In the genomic region with DNA sequence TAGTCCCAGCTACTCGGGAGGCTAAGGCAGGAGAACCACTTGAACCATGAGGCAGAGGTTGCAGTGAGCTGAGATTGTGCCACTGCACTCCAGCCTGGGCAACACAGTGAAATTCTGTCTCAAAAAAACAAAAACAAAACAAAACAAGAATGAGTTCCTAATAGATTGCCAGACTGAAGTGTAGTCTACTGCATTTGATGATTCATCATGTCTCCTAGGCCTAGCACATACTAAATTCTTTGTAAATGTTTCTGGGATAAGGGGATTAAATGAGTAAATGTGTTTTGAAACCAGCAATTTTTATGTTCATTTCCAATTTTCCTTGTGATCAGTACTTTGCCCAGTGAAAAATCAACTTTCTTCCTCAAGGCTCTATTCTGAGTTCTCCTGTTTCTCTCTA, we compare ENCODE assay signal across 15 cellular contexts. TPM values are rescaled to one million over a fixed set of nuclear protein-coding genes. Genes with fewer than 3 reads are reported as not detected.
A peak's percentile ranks its signal among the peaks of the same experiment; 100 is the strongest.
DNase-seq lines count a peak whose midpoint lies in the region; ATAC-seq and TF ChIP-seq lines count a peak whose summit lies in the region.
"Had no signal": no experiment of that assay in that cellular context is flagged by ENCODE, and none has a peak within 500 bp of the region (broad histone marks: within the 10 kb centered on the region; RNA-seq: fewer than 3 reads in every experiment).

No MANE protein-coding gene starts in this region.

- H3K79me1 ChIP-seq in mesenchymal stem cell (replicated peaks; ENCODE audit: low read length, poor library complexity, severe bottlenecking) = no peaks in the 10 kb centered on the region

- H2AFZ ChIP-seq in mesenchymal stem cell (ENCODE audit: low read depth, low read length) = no peak overlapping the region

- no peak overlapping the region for H2BK120ac ChIP-seq in mesenchymal stem cell (ENCODE audit: low read depth, low read length)

- TF ChIP-seq CTCF in AG10803 (conservative IDR thresholded peaks at IDR 0.05; ENCODE audit: low read length) (no peak), choroid plexus epithelial cell (conservative IDR thresholded peaks at IDR 0.05; ENCODE audit: low read depth, low read length) (no peak), gastrocnemius medialis (IDR thresholded peaks at IDR 0.05 in 4 of 5, conservative IDR thresholded peaks at IDR 0.05 in 1 of 5) (no peak)

- TF ChIP-seq POLR2A in gastrocnemius medialis (IDR thresholded peaks at IDR 0.05) = no peak

- no peak overlapping the region for H3K27ac ChIP-seq in mesenchymal stem cell (ENCODE audit: low read length, poor library complexity, severe bottlenecking)
- no peak overlapping the region for H3K27ac ChIP-seq in gastrocnemius medialis
- H3K27ac ChIP-seq: prostate gland had no signal

- H3K14ac ChIP-seq in mesenchymal stem cell (ENCODE audit: low read length in 2 of 2) = no peak overlapping the region

- H3K9me3 ChIP-seq in mesenchymal stem cell (ENCODE audit: control insufficient read depth, low read length) (no peaks in the 10 kb centered on the region), gastrocnemius medialis (no peaks in the 10 kb centered on the region)
- H3K9me3 ChIP-seq: prostate gland had no signal

- 90% methylated on average over 1 of the region's 1 CpG for WGBS in mesenchymal stem cell

- peak overlapping the region; percentile 74 for H3K9ac ChIP-seq in mesenchymal stem cell (ENCODE audit: low read length)

- H3K27me3 ChIP-seq in mesenchymal stem cell (ENCODE audit: control insufficient read depth in 1 of 2, insufficient read depth in 1 of 2, low read length in 2 of 2) = peaks cover 0 to 3% of the 10 kb centered on the region in 2 experiments
- H3K27me3 ChIP-seq in gastrocnemius medialis = no peaks in the 10 kb centered on the region

- intact Hi-C loops in gastrocnemius medialis (cut with DNase I; ENCODE audit: low total_unique reads) = loop anchor here (5.0 to 10.0 kb wide), 3 partner anchors 182 to 381 kb away; a partner anchor contains a TSS

- H3K4ac ChIP-seq in mesenchymal stem cell (ENCODE audit: low read depth in 1 of 2, low read length in 2 of 2) = no peak overlapping the region

- ATAC-seq in GM18868 (IDR thresholded peaks at IDR 0.05; ENCODE audit: unreplicated experiment) = no peak
- ATAC-seq in GM19351 (IDR thresholded peaks at IDR 0.05; ENCODE audit: unreplicated experiment) = no peak
- no peak for ATAC-seq in gastrocnemius medialis
- ATAC-seq: activated T-cell treated with anti-CD3 and anti-CD28 coated beads, Interleukin-2, amount 50 U/mL, for 72 hours; left ventricle myocardium superior had no signal

- no peak overlapping the region for H3K4me2 ChIP-seq in mesenchymal stem cell (ENCODE audit: low read length, poor library complexity, severe bottlenecking)

- H2BK15ac ChIP-seq in mesenchymal stem cell (ENCODE audit: low read depth, poor library complexity, severe bottlenecking) = no peak overlapping the region

- in situ Hi-C loops in gastrocnemius medialis (cut with MboI; ENCODE audit: low sequenced_read_pairs in 4 of 4) = loop anchor here in 1 of 4 donors (10.0 kb wide), 1 partner anchor 121 kb away; no protein-coding TSS in a partner anchor

- H2AK5ac ChIP-seq in mesenchymal stem cell (ENCODE audit: low read length, severe bottlenecking) = no peak overlapping the region

- no peak overlapping the region for H2BK5ac ChIP-seq in mesenchymal stem cell (ENCODE audit: low read depth, low read length, poor library complexity, severe bottlenecking)

- no peak overlapping the region for H2BK12ac ChIP-seq in mesenchymal stem cell (ENCODE audit: low read length in 2 of 2)

- H3K36me3 ChIP-seq in mesenchymal stem cell (ENCODE audit: control insufficient read depth in 1 of 2, insufficient read depth in 2 of 2, low read depth in 1 of 2, low read length in 2 of 2) = no peaks in the 10 kb centered on the region
- H3K36me3 ChIP-seq in gastrocnemius medialis = no peaks in the 10 kb centered on the region
- H3K36me3 ChIP-seq: prostate gland had no signal

- DNase-seq in AG10803 (ENCODE audit: low read depth) = peak; percentile 87
- DNase-seq in M059J (ENCODE audit: low read depth) = peak; percentile 54
- DNase-seq in choroid plexus epithelial cell (ENCODE audit: low read depth) = peak; percentile 69
- peak; percentile 79 for DNase-seq in mesenchymal stem cell
- no peak for DNase-seq in activated gamma-delta T cell (lab: John Stamatoyannopoulos, UW)
- no peak for DNase-seq in gastrocnemius medialis
- DNase-seq: activated T-cell treated with anti-CD3 and anti-CD28 coated beads, Interleukin-2, amount 50 U/mL, for 72 hours; AML-193; left ventricle myocardium superior; naive B cell; NCI-H187; NCI-H510A treated with DMSO at 0.1 percent for 48 hours had no signal

- H3K4me3 ChIP-seq in AG10803 (ENCODE audit: low read length) (no peak overlapping the region), choroid plexus epithelial cell (ENCODE audit: low read depth, low read length) (no peak overlapping the region), mesenchymal stem cell (ENCODE audit: insufficient read depth in 1 of 2, low read depth in 1 of 2, low read length in 2 of 2) (no peak overlapping the region), gastrocnemius medialis (no peak overlapping the region)
- H3K4me3 ChIP-seq: prostate gland had no signal

- H3K18ac ChIP-seq in mesenchymal stem cell (ENCODE audit: low read depth in 1 of 2, low read length in 2 of 2) = no peak overlapping the region

- H3K4me1 ChIP-seq in mesenchymal stem cell (ENCODE audit: control insufficient read depth, insufficient read depth, low read depth, low read length) (peaks cover 9% of the 10 kb centered on the region), gastrocnemius medialis (peaks cover 9 to 11% of the 10 kb centered on the region in 2 donors)

- H4K91ac ChIP-seq in mesenchymal stem cell (ENCODE audit: low read length) = no peak overlapping the region

- no peak overlapping the region for H3K23ac ChIP-seq in mesenchymal stem cell (ENCODE audit: low read length in 2 of 2)

- no peak overlapping the region for H4K8ac ChIP-seq in mesenchymal stem cell (ENCODE audit: low read length)

RNA-seq across cellular contexts. Expression of a gene that starts 3.0 kb away (rescaled TPM):
- total RNA-seq in M059J (2014; rRNA removed; shearing (Covaris generic)) = 8.3 and 18.5 TPM in 2 replicates
- 16.8 TPM for polyA plus RNA-seq in mesenchymal stem cell (2013, experiment 1 of 2)
- 16.8 TPM for polyA plus RNA-seq in mesenchymal stem cell (2013, experiment 2 of 2)
- 10 to 100 TPM; 14.1 to 25.7 (median 15.9) TPM for total RNA-seq in gastrocnemius medialis

Comparison
In these comparisons a context has a peak if more than half of its experiments do, and no peak if none do; other contexts are left out.
1. DNase-seq: peak in AG10803 (single experiment), M059J (single experiment), choroid plexus epithelial cell (single experiment) and mesenchymal stem cell (single experiment); none in activated gamma-delta T cell (single experiment) and gastrocnemius medialis (0 of 2).